Comparison of ENCODE assay signal across 26 cellular contexts in genomic region chr11:125304876-125305275, GRCh38.
"Had no signal": no experiment of that assay in that cellular context is flagged by ENCODE, and none has a peak within 500 bp of the region (broad histone marks: within the 10 kb centered on the region; RNA-seq: fewer than 3 reads in every experiment).

No MANE protein-coding gene starts in this region.

- H3K36me3 ChIP-seq: lower lobe of right lung, neural progenitor cell, pancreas, prostate gland, sigmoid colon, spleen, upper lobe of right lung had no signal

- H3K4me1 Mint-ChIP-seq: naive thymus-derived CD8-positive, alpha-beta T cell; stimulated activated memory B cell treated with anti-CD40 and anti-IgM and Interleukin-4, amounts not matched to agents 10 μg/mL and 1 μg/mL and 100 μg/mL, for 72 hours; stimulated activated naive CD8-positive, alpha-beta T cell treated with anti-CD3 and anti-CD28 coated beads, Interleukin-15, amount 100 ng/mL, for 72 hours had no signal

- H3K4me3 Mint-ChIP-seq: naive thymus-derived CD8-positive, alpha-beta T cell; nephron progenitor cell; neural progenitor cell; stimulated activated memory B cell treated with anti-CD40 and anti-IgM and Interleukin-4, amounts not matched to agents 10 μg/mL and 1 μg/mL and 100 μg/mL, for 72 hours; stimulated activated naive CD8-positive, alpha-beta T cell treated with anti-CD3 and anti-CD28 coated beads, Interleukin-15, amount 100 ng/mL, for 72 hours had no signal

- H3K4me2 ChIP-seq: neural progenitor cell had no signal

- H3K27ac ChIP-seq: lower lobe of right lung, neural progenitor cell, pancreas, prostate gland, sigmoid colon, spleen, upper lobe of right lung had no signal

- H3K4me3 ChIP-seq: lower lobe of right lung, neural progenitor cell, pancreas, prostate gland, sigmoid colon, spleen, upper lobe of right lung had no signal

- H3K36me3 Mint-ChIP-seq: naive thymus-derived CD8-positive, alpha-beta T cell; stimulated activated memory B cell treated with anti-CD40 and anti-IgM and Interleukin-4, amounts not matched to agents 10 μg/mL and 1 μg/mL and 100 μg/mL, for 72 hours had no signal

- H3K4me1 ChIP-seq: lower lobe of right lung, neural progenitor cell, pancreas, prostate gland, upper lobe of right lung had no signal

- H3K9me3 ChIP-seq: lower lobe of right lung, pancreas, prostate gland, sigmoid colon, spleen, upper lobe of right lung had no signal

- H3K9me3 Mint-ChIP-seq: naive thymus-derived CD8-positive, alpha-beta T cell; nephron progenitor cell; neural progenitor cell; stimulated activated naive CD8-positive, alpha-beta T cell treated with anti-CD3 and anti-CD28 coated beads, Interleukin-15, amount 100 ng/mL, for 72 hours had no signal

- ATAC-seq: left cardiac atrium; left lobe of liver; naive thymus-derived CD8-positive, alpha-beta T cell; pancreas; right cardiac atrium; stimulated activated memory B cell treated with anti-CD40 and anti-IgM and Interleukin-4, amounts not matched to agents 10 μg/mL and 1 μg/mL and 100 μg/mL, for 72 hours; upper lobe of right lung had no signal

- H3K27me3 ChIP-seq: neural progenitor cell, pancreas, sigmoid colon, upper lobe of right lung had no signal

- H3K27ac Mint-ChIP-seq: naive thymus-derived CD8-positive, alpha-beta T cell; nephron progenitor cell; stimulated activated memory B cell treated with anti-CD40 and anti-IgM and Interleukin-4, amounts not matched to agents 10 μg/mL and 1 μg/mL and 100 μg/mL, for 72 hours; stimulated activated naive CD8-positive, alpha-beta T cell treated with anti-CD3 and anti-CD28 coated beads, Interleukin-15, amount 100 ng/mL, for 72 hours had no signal

- H2AFZ ChIP-seq: neural progenitor cell had no signal

- DNase-seq: head of caudate nucleus; hippocampal formation; kidney glomerular epithelial cell; left cardiac atrium; lower lobe of right lung; mammary epithelial cell; mesenchymal stem cell; naive thymus-derived CD8-positive, alpha-beta T cell; pancreas; posterior cingulate gyrus; retina; right cardiac atrium; sigmoid colon; small intestine; spleen; stimulated activated CD4-positive, alpha-beta T cell treated with anti-CD3 and anti-CD28 coated beads, Interleukin-4, amount 100 ng/mL, for 24 hours; stimulated activated naive CD4-positive, alpha-beta T cell treated with Interleukin-2 at 50 U/mL for 16 hours; stimulated activated naive CD8-positive, alpha-beta T cell treated with anti-CD3 and anti-CD28 coated beads, Interleukin-15, amount 100 ng/mL, for 72 hours; substantia nigra; trophoblast cell had no signal
